1 cellular context compared by ENCODE assay signal in the genomic region with DNA sequence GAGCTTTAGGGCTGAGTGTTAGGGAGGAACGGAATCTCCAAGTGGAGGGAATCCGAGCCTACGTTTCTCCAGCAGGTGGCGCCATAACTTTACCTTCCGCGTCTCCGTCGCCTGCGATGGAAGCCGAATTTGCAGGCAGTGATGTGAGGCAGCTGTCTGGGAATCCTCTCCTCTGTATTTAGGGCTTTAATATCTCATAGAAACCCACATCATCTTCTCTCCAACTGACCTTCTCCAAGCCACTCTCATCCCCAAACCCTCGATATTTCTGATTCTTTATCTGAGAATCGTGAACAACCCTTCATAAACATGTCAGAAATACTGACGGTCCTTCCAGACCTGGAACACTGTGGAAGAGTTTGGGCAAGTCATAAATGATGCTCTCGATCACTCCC.
TF ChIP-seq lines count a peak whose summit lies in the region.

No MANE protein-coding gene starts in this region.

TF ChIP-seq in GM12878, 131 proteins besides CTCF, POLR2A, EP300 and RAD21 (continued from another document):
- TF ChIP-seq, protein P1, sequence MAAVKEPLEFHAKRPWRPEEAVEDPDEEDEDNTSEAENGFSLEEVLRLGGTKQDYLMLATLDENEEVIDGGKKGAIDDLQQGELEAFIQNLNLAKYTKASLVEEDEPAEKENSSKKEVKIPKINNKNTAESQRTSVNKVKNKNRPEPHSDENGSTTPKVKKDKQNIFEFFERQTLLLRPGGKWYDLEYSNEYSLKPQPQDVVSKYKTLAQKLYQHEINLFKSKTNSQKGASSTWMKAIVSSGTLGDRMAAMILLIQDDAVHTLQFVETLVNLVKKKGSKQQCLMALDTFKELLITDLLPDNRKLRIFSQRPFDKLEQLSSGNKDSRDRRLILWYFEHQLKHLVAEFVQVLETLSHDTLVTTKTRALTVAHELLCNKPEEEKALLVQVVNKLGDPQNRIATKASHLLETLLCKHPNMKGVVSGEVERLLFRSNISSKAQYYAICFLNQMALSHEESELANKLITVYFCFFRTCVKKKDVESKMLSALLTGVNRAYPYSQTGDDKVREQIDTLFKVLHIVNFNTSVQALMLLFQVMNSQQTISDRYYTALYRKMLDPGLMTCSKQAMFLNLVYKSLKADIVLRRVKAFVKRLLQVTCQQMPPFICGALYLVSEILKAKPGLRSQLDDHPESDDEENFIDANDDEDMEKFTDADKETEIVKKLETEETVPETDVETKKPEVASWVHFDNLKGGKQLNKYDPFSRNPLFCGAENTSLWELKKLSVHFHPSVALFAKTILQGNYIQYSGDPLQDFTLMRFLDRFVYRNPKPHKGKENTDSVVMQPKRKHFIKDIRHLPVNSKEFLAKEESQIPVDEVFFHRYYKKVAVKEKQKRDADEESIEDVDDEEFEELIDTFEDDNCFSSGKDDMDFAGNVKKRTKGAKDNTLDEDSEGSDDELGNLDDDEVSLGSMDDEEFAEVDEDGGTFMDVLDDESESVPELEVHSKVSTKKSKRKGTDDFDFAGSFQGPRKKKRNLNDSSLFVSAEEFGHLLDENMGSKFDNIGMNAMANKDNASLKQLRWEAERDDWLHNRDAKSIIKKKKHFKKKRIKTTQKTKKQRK (IDR thresholded peaks at IDR 0.05; ENCODE audit: low read depth, low read length), result no peak
- TF ChIP-seq, protein P2, sequence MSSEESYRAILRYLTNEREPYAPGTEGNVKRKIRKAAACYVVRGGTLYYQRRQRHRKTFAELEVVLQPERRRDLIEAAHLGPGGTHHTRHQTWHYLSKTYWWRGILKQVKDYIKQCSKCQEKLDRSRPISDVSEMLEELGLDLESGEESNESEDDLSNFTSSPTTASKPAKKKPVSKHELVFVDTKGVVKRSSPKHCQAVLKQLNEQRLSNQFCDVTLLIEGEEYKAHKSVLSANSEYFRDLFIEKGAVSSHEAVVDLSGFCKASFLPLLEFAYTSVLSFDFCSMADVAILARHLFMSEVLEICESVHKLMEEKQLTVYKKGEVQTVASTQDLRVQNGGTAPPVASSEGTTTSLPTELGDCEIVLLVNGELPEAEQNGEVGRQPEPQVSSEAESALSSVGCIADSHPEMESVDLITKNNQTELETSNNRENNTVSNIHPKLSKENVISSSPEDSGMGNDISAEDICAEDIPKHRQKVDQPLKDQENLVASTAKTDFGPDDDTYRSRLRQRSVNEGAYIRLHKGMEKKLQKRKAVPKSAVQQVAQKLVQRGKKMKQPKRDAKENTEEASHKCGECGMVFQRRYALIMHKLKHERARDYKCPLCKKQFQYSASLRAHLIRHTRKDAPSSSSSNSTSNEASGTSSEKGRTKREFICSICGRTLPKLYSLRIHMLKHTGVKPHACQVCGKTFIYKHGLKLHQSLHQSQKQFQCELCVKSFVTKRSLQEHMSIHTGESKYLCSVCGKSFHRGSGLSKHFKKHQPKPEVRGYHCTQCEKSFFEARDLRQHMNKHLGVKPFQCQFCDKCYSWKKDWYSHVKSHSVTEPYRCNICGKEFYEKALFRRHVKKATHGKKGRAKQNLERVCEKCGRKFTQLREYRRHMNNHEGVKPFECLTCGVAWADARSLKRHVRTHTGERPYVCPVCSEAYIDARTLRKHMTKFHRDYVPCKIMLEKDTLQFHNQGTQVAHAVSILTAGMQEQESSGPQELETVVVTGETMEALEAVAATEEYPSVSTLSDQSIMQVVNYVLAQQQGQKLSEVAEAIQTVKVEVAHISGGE (CRISPR knock-in tag; IDR thresholded peaks at IDR 0.05), result no peak
- TF ChIP-seq POLR2AphosphoS5 (IDR thresholded peaks at IDR 0.05; ENCODE audit: low read length) (no peak), SRF (IDR thresholded peaks at IDR 0.05; ENCODE audit: low read depth in 2 of 2, low read length in 2 of 2) (no peak), ZNF24 (IDR thresholded peaks at IDR 0.05) (no peak), NR2F1 (conservative IDR thresholded peaks at IDR 0.05) (no peak), NR2C2 (IDR thresholded peaks at IDR 0.05; ENCODE audit: borderline replicate concordance, control insufficient read depth, insufficient read length, low read depth) (no peak), TCF12 (IDR thresholded peaks at IDR 0.05; ENCODE audit: low read depth, low read length) (0 out of 2 replicates have a peak, but pooled peaks have one; percentile 32), RB1 (IDR thresholded peaks at IDR 0.05; ENCODE audit: borderline replicate concordance) (peak; percentile 64; the same call in 1 of the 2 replicates), FOS (IDR thresholded peaks at IDR 0.05; ENCODE audit: borderline replicate concordance, extremely low read depth, insufficient read length) (no peak), RBBP5 (conservative IDR thresholded peaks at IDR 0.05) (no peak), YY1 (IDR thresholded peaks at IDR 0.05; ENCODE audit: low read depth, low read length) (0 out of 2 replicates have a peak, but pooled peaks have one; percentile 74), NR2C1 (IDR thresholded peaks at IDR 0.05) (no peak), JUND (IDR thresholded peaks at IDR 0.05; ENCODE audit: low read depth, low read length) (no peak), MXI1 (IDR thresholded peaks at IDR 0.05; ENCODE audit: low read depth, low read length) (no peak), SMC3 (IDR thresholded peaks at IDR 0.05; ENCODE audit: borderline replicate concordance, low read length) (peak; percentile 95), SMAD5 (IDR thresholded peaks at IDR 0.05; ENCODE audit: low read depth) (no peak), MEF2B (IDR thresholded peaks at IDR 0.05; ENCODE audit: partially characterized antibody, poor library complexity, severe bottlenecking) (no peak), RAD51 (IDR thresholded peaks at IDR 0.05) (no peak), STAT3 (IDR thresholded peaks at IDR 0.05; ENCODE audit: low read depth, low read length) (no peak), PAX8 (IDR thresholded peaks at IDR 0.05) (no peak), BHLHE40 (IDR thresholded peaks at IDR 0.05; ENCODE audit: borderline replicate concordance in 1 of 2, low read depth in 2 of 2, low read length in 1 of 2) (no peak), CBFB (IDR thresholded peaks at IDR 0.05; ENCODE audit: low read depth) (no peak), ASH2L (IDR thresholded peaks at IDR 0.05; ENCODE audit: borderline replicate concordance, low read depth) (no peak), NFIC (IDR thresholded peaks at IDR 0.05; ENCODE audit: low read depth, low read length) (no peak), MYC (IDR thresholded peaks at IDR 0.05; ENCODE audit: insufficient read depth, insufficient read length, insufficient replicate concordance, low read length, severe bottlenecking) (no peak), MTA3 (IDR thresholded peaks at IDR 0.05; ENCODE audit: borderline replicate concordance, low read length) (no peak)
- TF ChIP-seq, protein P3, sequence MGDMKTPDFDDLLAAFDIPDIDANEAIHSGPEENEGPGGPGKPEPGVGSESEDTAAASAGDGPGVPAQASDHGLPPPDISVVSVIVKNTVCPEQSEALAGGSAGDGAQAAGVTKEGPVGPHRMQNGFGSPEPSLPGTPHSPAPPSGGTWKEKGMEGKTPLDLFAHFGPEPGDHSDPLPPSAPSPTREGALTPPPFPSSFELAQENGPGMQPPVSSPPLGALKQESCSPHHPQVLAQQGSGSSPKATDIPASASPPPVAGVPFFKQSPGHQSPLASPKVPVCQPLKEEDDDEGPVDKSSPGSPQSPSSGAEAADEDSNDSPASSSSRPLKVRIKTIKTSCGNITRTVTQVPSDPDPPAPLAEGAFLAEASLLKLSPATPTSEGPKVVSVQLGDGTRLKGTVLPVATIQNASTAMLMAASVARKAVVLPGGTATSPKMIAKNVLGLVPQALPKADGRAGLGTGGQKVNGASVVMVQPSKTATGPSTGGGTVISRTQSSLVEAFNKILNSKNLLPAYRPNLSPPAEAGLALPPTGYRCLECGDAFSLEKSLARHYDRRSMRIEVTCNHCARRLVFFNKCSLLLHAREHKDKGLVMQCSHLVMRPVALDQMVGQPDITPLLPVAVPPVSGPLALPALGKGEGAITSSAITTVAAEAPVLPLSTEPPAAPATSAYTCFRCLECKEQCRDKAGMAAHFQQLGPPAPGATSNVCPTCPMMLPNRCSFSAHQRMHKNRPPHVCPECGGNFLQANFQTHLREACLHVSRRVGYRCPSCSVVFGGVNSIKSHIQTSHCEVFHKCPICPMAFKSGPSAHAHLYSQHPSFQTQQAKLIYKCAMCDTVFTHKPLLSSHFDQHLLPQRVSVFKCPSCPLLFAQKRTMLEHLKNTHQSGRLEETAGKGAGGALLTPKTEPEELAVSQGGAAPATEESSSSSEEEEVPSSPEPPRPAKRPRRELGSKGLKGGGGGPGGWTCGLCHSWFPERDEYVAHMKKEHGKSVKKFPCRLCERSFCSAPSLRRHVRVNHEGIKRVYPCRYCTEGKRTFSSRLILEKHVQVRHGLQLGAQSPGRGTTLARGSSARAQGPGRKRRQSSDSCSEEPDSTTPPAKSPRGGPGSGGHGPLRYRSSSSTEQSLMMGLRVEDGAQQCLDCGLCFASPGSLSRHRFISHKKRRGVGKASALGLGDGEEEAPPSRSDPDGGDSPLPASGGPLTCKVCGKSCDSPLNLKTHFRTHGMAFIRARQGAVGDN (IDR thresholded peaks at IDR 0.05), result no peak
- TF ChIP-seq, protein P4, sequence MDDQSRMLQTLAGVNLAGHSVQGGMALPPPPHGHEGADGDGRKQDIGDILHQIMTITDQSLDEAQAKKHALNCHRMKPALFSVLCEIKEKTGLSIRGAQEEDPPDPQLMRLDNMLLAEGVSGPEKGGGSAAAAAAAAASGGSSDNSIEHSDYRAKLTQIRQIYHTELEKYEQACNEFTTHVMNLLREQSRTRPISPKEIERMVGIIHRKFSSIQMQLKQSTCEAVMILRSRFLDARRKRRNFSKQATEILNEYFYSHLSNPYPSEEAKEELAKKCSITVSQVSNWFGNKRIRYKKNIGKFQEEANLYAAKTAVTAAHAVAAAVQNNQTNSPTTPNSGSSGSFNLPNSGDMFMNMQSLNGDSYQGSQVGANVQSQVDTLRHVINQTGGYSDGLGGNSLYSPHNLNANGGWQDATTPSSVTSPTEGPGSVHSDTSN (IDR thresholded peaks at IDR 0.05; ENCODE audit: insufficient replicate concordance, low read depth, low read length), result no peak
